In the genomic region with DNA sequence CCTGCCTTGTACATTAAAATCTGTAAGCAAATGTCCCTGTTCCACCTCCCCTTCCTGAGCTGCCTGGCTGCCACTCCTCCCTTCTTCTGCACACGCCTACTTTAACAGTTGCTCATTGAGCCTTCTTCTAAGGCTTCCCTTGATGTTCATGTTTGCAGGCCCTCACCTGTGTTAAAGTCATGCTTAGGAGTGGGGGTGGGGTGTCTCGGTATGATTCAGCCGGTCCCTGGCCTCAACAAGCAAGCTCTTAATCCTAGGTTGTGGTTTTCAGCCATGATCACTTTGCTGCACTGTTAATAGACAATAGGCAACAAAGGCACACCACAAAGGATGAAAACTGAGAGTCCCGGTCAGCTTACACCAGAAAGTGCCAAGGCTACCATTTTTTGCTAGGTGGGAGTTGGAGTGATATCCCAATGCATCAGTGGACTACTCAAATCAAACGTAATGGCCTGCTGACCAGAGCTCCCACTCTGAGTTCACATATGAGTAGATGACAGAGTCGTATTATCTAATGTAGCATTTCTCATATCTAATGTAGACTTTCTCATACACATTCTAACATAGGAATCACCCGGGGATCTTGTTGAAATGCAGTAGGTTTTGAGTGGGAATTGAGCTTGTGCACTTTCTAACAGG, we compare ENCODE assay signal across 10 cellular contexts. TPM values are rescaled to one million over a fixed set of nuclear protein-coding genes. Genes with fewer than 3 reads are reported as not detected.
A peak's percentile ranks its signal among the peaks of the same experiment; 100 is the strongest.
DNase-seq lines count a peak whose midpoint lies in the region; ATAC-seq lines count a peak whose summit lies in the region.
"Had no signal": no experiment of that assay in that cellular context is flagged by ENCODE, and none has a peak within 500 bp of the region (broad histone marks: within the 10 kb centered on the region; RNA-seq: fewer than 3 reads in every experiment).

No MANE protein-coding gene starts in this region.

- peak; percentile 50 for DNase-seq in activated CD8-positive, alpha-beta memory T cell treated with anti-CD3 and anti-CD28 coated beads, Interleukin-2, amount 10 ng/mL, durations not matched to agents 7 days and 5 days
- no peak for DNase-seq in activated CD8-positive, alpha-beta memory T cell treated with anti-CD3 and anti-CD28 coated beads for 24 hours
- DNase-seq in activated CD8-positive, alpha-beta T cell treated with anti-CD3 and anti-CD28 coated beads, Interleukin-2, amount 10 ng/mL, durations not matched to agents 7 days and 5 days: no peak
- peak; percentile 43 for DNase-seq in stimulated activated CD4-positive, alpha-beta T cell treated with anti-CD3 and anti-CD28 coated beads, Interleukin-4, amount 100 ng/mL, for 1 hour
- DNase-seq in NOMO-1 treated with DMSO at 0.1 percent for 48 hours (lab: John Stamatoyannopoulos, UW; ENCODE audit: unreplicated experiment): no peak
- DNase-seq in NCI-H526 (lab: John Stamatoyannopoulos, UW): no peak
- DNase-seq: NCI-H1048; stimulated activated naive B cell treated with anti-CD40 and anti-IgM and Interleukin-4, amounts not matched to agents 10 μg/mL and 1 μg/mL and 100 μg/mL, for 72 hours had no signal

- CTCF ChIA-PET in activated CD8-positive, alpha-beta memory T cell treated with anti-CD3 and anti-CD28 coated beads, Interleukin-2, amount 10 ng/mL, durations not matched to agents 7 days and 5 days (lab: Charles Lee): interaction anchor here (1.4 to 1.6 kb wide), 3 partner anchors 8 to 464 kb away, joined by 3 to 5 read pairs (median 4); no protein-coding TSS in a partner anchor
- CTCF ChIA-PET in activated CD8-positive, alpha-beta T cell treated with anti-CD3 and anti-CD28 coated beads, Interleukin-2, amount 10 ng/mL, durations not matched to agents 7 days and 5 days (lab: Charles Lee): interaction anchor here (0.8 kb wide), 1 partner anchor 11 kb away, joined by 4 read pairs; no protein-coding TSS in a partner anchor

- POLR2A ChIA-PET in activated CD8-positive, alpha-beta T cell treated with anti-CD3 and anti-CD28 coated beads, Interleukin-2, amount 10 ng/mL, durations not matched to agents 7 days and 5 days (lab: Charles Lee): interaction anchor here (1.4 kb wide), 1 partner anchor 11 kb away, joined by 7 read pairs; no protein-coding TSS in a partner anchor

- H3K36me3 Mint-ChIP-seq in activated CD8-positive, alpha-beta memory T cell treated with anti-CD3 and anti-CD28 coated beads, Interleukin-2, amount 10 ng/mL, durations not matched to agents 7 days and 5 days: peaks cover 7% of the 10 kb centered on the region
- peaks cover 3% of the 10 kb centered on the region for H3K36me3 Mint-ChIP-seq in activated CD8-positive, alpha-beta T cell treated with anti-CD3 and anti-CD28 coated beads, Interleukin-2, amount 10 ng/mL, durations not matched to agents 7 days and 5 days (ENCODE audit: low read depth)

- no peaks in the 10 kb centered on the region for H3K27me3 Mint-ChIP-seq in activated CD8-positive, alpha-beta memory T cell treated with anti-CD3 and anti-CD28 coated beads, Interleukin-2, amount 10 ng/mL, durations not matched to agents 7 days and 5 days
- H3K27me3 Mint-ChIP-seq in activated CD8-positive, alpha-beta T cell treated with anti-CD3 and anti-CD28 coated beads, Interleukin-2, amount 10 ng/mL, durations not matched to agents 7 days and 5 days (ENCODE audit: low read depth): no peaks in the 10 kb centered on the region
- H3K27me3 Mint-ChIP-seq: stimulated activated naive B cell treated with anti-CD40 and anti-IgM and Interleukin-4, amounts not matched to agents 10 μg/mL and 1 μg/mL and 100 μg/mL, for 72 hours had no signal

- no peak overlapping the region for H3K4me3 Mint-ChIP-seq in activated CD8-positive, alpha-beta memory T cell treated with anti-CD3 and anti-CD28 coated beads, Interleukin-2, amount 10 ng/mL, durations not matched to agents 7 days and 5 days
- H3K4me3 Mint-ChIP-seq in activated CD8-positive, alpha-beta T cell treated with anti-CD3 and anti-CD28 coated beads, Interleukin-2, amount 10 ng/mL, durations not matched to agents 7 days and 5 days: no peak overlapping the region
- H3K4me3 Mint-ChIP-seq: stimulated activated naive B cell treated with anti-CD40 and anti-IgM and Interleukin-4, amounts not matched to agents 10 μg/mL and 1 μg/mL and 100 μg/mL, for 72 hours had no signal

- no peak overlapping the region for H3K27ac Mint-ChIP-seq in activated CD8-positive, alpha-beta memory T cell treated with anti-CD3 and anti-CD28 coated beads, Interleukin-2, amount 10 ng/mL, durations not matched to agents 7 days and 5 days
- peak overlapping the region; percentile 45 for H3K27ac Mint-ChIP-seq in activated CD8-positive, alpha-beta T cell treated with anti-CD3 and anti-CD28 coated beads, Interleukin-2, amount 10 ng/mL, durations not matched to agents 7 days and 5 days
- H3K27ac Mint-ChIP-seq: stimulated activated naive B cell treated with anti-CD40 and anti-IgM and Interleukin-4, amounts not matched to agents 10 μg/mL and 1 μg/mL and 100 μg/mL, for 72 hours had no signal

- H3K4me1 Mint-ChIP-seq in activated CD8-positive, alpha-beta memory T cell treated with anti-CD3 and anti-CD28 coated beads, Interleukin-2, amount 10 ng/mL, durations not matched to agents 7 days and 5 days: peaks cover 61% of the 10 kb centered on the region
- peaks cover 52% of the 10 kb centered on the region for H3K4me1 Mint-ChIP-seq in activated CD8-positive, alpha-beta T cell treated with anti-CD3 and anti-CD28 coated beads, Interleukin-2, amount 10 ng/mL, durations not matched to agents 7 days and 5 days (ENCODE audit: low read depth)

- H3K9me3 Mint-ChIP-seq in activated CD8-positive, alpha-beta memory T cell treated with anti-CD3 and anti-CD28 coated beads, Interleukin-2, amount 10 ng/mL, durations not matched to agents 7 days and 5 days (ENCODE audit: low read depth): no peaks in the 10 kb centered on the region
- no peaks in the 10 kb centered on the region for H3K9me3 Mint-ChIP-seq in activated CD8-positive, alpha-beta T cell treated with anti-CD3 and anti-CD28 coated beads, Interleukin-2, amount 10 ng/mL, durations not matched to agents 7 days and 5 days (ENCODE audit: insufficient read depth)
- H3K9me3 Mint-ChIP-seq: stimulated activated naive B cell treated with anti-CD40 and anti-IgM and Interleukin-4, amounts not matched to agents 10 μg/mL and 1 μg/mL and 100 μg/mL, for 72 hours had no signal

- ATAC-seq in activated CD8-positive, alpha-beta memory T cell treated with anti-CD3 and anti-CD28 coated beads, Interleukin-2, amount 10 ng/mL, durations not matched to agents 7 days and 5 days: peak; percentile 40
- ATAC-seq in HG03139 (IDR thresholded peaks at IDR 0.05; ENCODE audit: unreplicated experiment): peak; percentile 71
- no peak for ATAC-seq in activated CD8-positive, alpha-beta T cell treated with anti-CD3 and anti-CD28 coated beads, Interleukin-2, amount 10 ng/mL, durations not matched to agents 7 days and 5 days
- no peak for ATAC-seq in GM19452 (IDR thresholded peaks at IDR 0.05; ENCODE audit: unreplicated experiment)

RNA-seq across cellular contexts. Expression of a gene that starts 38.2 kb away (rescaled TPM):
- 10 to 100 TPM; 20.2 to 23.7 TPM for total RNA-seq in activated CD8-positive, alpha-beta memory T cell treated with anti-CD3 and anti-CD28 coated beads, Interleukin-2, amount 10 ng/mL, durations not matched to agents 7 days and 5 days
- total RNA-seq in activated CD8-positive, alpha-beta T cell treated with anti-CD3 and anti-CD28 coated beads, Interleukin-2, amount 10 ng/mL, durations not matched to agents 7 days and 5 days: 10 to 100 TPM; 10.7 to 13.8 TPM

Comparison
In these comparisons a context has a peak if more than half of its experiments do, and no peak if none do; other contexts are left out.
1. DNase-seq: peak in activated CD8-positive, alpha-beta memory T cell treated with anti-CD3 and anti-CD28 coated beads, Interleukin-2, amount 10 ng/mL, durations not matched to agents 7 days and 5 days (single experiment) and stimulated activated CD4-positive, alpha-beta T cell treated with anti-CD3 and anti-CD28 coated beads, Interleukin-4, amount 100 ng/mL, for 1 hour (single experiment); none in activated CD8-positive, alpha-beta memory T cell treated with anti-CD3 and anti-CD28 coated beads for 24 hours (single experiment), activated CD8-positive, alpha-beta T cell treated with anti-CD3 and anti-CD28 coated beads, Interleukin-2, amount 10 ng/mL, durations not matched to agents 7 days and 5 days (single experiment), NOMO-1 treated with DMSO at 0.1 percent for 48 hours (single experiment) and NCI-H526 (0 of 2).
2. ATAC-seq: peak in activated CD8-positive, alpha-beta memory T cell treated with anti-CD3 and anti-CD28 coated beads, Interleukin-2, amount 10 ng/mL, durations not matched to agents 7 days and 5 days (single experiment) and HG03139 (single experiment); none in activated CD8-positive, alpha-beta T cell treated with anti-CD3 and anti-CD28 coated beads, Interleukin-2, amount 10 ng/mL, durations not matched to agents 7 days and 5 days (single experiment) and GM19452 (single experiment).